Comparison of ENCODE assay signal across 9 cellular contexts in genomic region chr20:57211949-57212889, GRCh38. TPM values are rescaled to one million over a fixed set of nuclear protein-coding genes. Genes with fewer than 3 reads are reported as not detected.
DNase-seq lines count a peak whose midpoint lies in the region; ATAC-seq and TF ChIP-seq lines count a peak whose summit lies in the region.
"Had no signal": no experiment of that assay in that cellular context is flagged by ENCODE, and none has a peak within 500 bp of the region (broad histone marks: within the 10 kb centered on the region; RNA-seq: fewer than 3 reads in every experiment).

No MANE protein-coding gene starts in this region.

- DNase-seq in NCI-H226 (peak; percentile 94), NCI-H524 treated with DMSO at 0.1 percent for 48 hours (lab: John Stamatoyannopoulos, UW) (no peak)
- DNase-seq in stimulated activated naive CD8-positive, alpha-beta T cell treated with anti-CD3 and anti-CD28 coated beads, Interleukin-15, amount 100 ng/mL, for 72 hours, result no peak
- no peak for DNase-seq in activated T-cell treated with anti-CD3 and anti-CD28 coated beads, Interleukin-2, amount 50 U/mL, for 48 hours

- ATAC-seq in esophagus mucosa, result peak; percentile 93
- ATAC-seq in activated T-helper 17 cell treated with anti-CD3 and anti-CD28 coated beads, Interleukin-2, amount 50 U/mL, for 72 hours (replicated peaks), result no peak
- no peak for ATAC-seq in stimulated activated naive CD8-positive, alpha-beta T cell treated with anti-CD3 and anti-CD28 coated beads, Interleukin-15, amount 100 ng/mL, for 72 hours

- no peak for TF ChIP-seq CTCF in neural cell (IDR thresholded peaks at IDR 0.05; ENCODE audit: poor library complexity, severe bottlenecking)

- H3K9me2 ChIP-seq in neural cell (ENCODE audit: insufficient read depth, low read length), result no peaks in the 10 kb centered on the region

- H3K36me3 Mint-ChIP-seq in activated T-helper 17 cell treated with anti-CD3 and anti-CD28 coated beads, Interleukin-2, amount 50 U/mL, for 72 hours (ENCODE audit: low read depth), result no peaks in the 10 kb centered on the region

- H3K79me2 ChIP-seq in neural cell (replicated peaks; ENCODE audit: insufficient read depth, low read length), result no peaks in the 10 kb centered on the region

- no peaks in the 10 kb centered on the region for H3K4me1 Mint-ChIP-seq in activated T-helper 17 cell treated with anti-CD3 and anti-CD28 coated beads, Interleukin-2, amount 50 U/mL, for 72 hours
- no peaks in the 10 kb centered on the region for H3K4me1 Mint-ChIP-seq in stimulated activated naive CD8-positive, alpha-beta T cell treated with anti-CD3 and anti-CD28 coated beads, Interleukin-15, amount 100 ng/mL, for 72 hours

- TF ChIP-seq EP300 in neural cell (conservative IDR thresholded peaks at IDR 0.05; ENCODE audit: poor library complexity, severe bottlenecking), result no peak

- H3K4me1 ChIP-seq in BLaER1, result peaks cover 36% of the 10 kb centered on the region

- H3K36me3 ChIP-seq in BLaER1, result no peaks in the 10 kb centered on the region
- no peaks in the 10 kb centered on the region for H3K36me3 ChIP-seq in neural cell (ENCODE audit: insufficient read depth, low read length)

- H3K9me3 ChIP-seq in BLaER1, result peaks cover 4% of the 10 kb centered on the region
- H3K9me3 ChIP-seq in neural cell (ENCODE audit: low read length), result no peaks in the 10 kb centered on the region

- H3K4me3 Mint-ChIP-seq in activated T-helper 17 cell treated with anti-CD3 and anti-CD28 coated beads, Interleukin-2, amount 50 U/mL, for 72 hours, result no peak overlapping the region
- no peak overlapping the region for H3K4me3 Mint-ChIP-seq in stimulated activated naive CD8-positive, alpha-beta T cell treated with anti-CD3 and anti-CD28 coated beads, Interleukin-15, amount 100 ng/mL, for 72 hours

- H3K27me3 ChIP-seq in BLaER1 (peaks cover 20% of the 10 kb centered on the region; the same call in 1 of the 2 replicates), neural cell (ENCODE audit: insufficient read depth, low read depth, low read length) (no peaks in the 10 kb centered on the region)

- no peaks in the 10 kb centered on the region for H3K9me3 Mint-ChIP-seq in activated T-helper 17 cell treated with anti-CD3 and anti-CD28 coated beads, Interleukin-2, amount 50 U/mL, for 72 hours
- peaks cover under 1 to 3% of the 10 kb centered on the region in 2 donors for H3K9me3 Mint-ChIP-seq in stimulated activated naive CD8-positive, alpha-beta T cell treated with anti-CD3 and anti-CD28 coated beads, Interleukin-15, amount 100 ng/mL, for 72 hours

- H3K4me3 ChIP-seq in BLaER1 (no peak overlapping the region), neural cell (ENCODE audit: low read length) (no peak overlapping the region)

- no peak overlapping the region for H3K27ac ChIP-seq in BLaER1
- no peak overlapping the region for H3K27ac ChIP-seq in neural cell (ENCODE audit: low read length)

- no peaks in the 10 kb centered on the region for H4K20me1 ChIP-seq in BLaER1
- no peaks in the 10 kb centered on the region for H4K20me1 ChIP-seq in neural cell (ENCODE audit: insufficient read depth)

- H3K9ac ChIP-seq in BLaER1 (no peak overlapping the region), neural cell (ENCODE audit: low read length) (no peak overlapping the region)

- H3K27me3 Mint-ChIP-seq in activated T-helper 17 cell treated with anti-CD3 and anti-CD28 coated beads, Interleukin-2, amount 50 U/mL, for 72 hours, result peaks cover 14% of the 10 kb centered on the region
- H3K27me3 Mint-ChIP-seq in stimulated activated naive CD8-positive, alpha-beta T cell treated with anti-CD3 and anti-CD28 coated beads, Interleukin-15, amount 100 ng/mL, for 72 hours, result peaks cover 33% of the 10 kb centered on the region

- no peak for TF ChIP-seq RAD21 in neural cell (conservative IDR thresholded peaks at IDR 0.05)

- H3F3A ChIP-seq in neural cell (ENCODE audit: insufficient read depth, low read length, poor library complexity, severe bottlenecking), result no peaks in the 10 kb centered on the region

- H2AFZ ChIP-seq in neural cell (ENCODE audit: low read depth, low read length), result no peak overlapping the region

- peak overlapping the region; percentile 69 for H3K4me2 ChIP-seq in BLaER1
- no peak overlapping the region for H3K4me2 ChIP-seq in neural cell (ENCODE audit: low read length)

- no peak overlapping the region for H3K27ac Mint-ChIP-seq in activated T-helper 17 cell treated with anti-CD3 and anti-CD28 coated beads, Interleukin-2, amount 50 U/mL, for 72 hours
- H3K27ac Mint-ChIP-seq in stimulated activated naive CD8-positive, alpha-beta T cell treated with anti-CD3 and anti-CD28 coated beads, Interleukin-15, amount 100 ng/mL, for 72 hours, result no peak overlapping the region

TF ChIP-seq in neural cell, 6 proteins besides CTCF, POLR2A, EP300 and RAD21:
- TF ChIP-seq, protein P1, sequence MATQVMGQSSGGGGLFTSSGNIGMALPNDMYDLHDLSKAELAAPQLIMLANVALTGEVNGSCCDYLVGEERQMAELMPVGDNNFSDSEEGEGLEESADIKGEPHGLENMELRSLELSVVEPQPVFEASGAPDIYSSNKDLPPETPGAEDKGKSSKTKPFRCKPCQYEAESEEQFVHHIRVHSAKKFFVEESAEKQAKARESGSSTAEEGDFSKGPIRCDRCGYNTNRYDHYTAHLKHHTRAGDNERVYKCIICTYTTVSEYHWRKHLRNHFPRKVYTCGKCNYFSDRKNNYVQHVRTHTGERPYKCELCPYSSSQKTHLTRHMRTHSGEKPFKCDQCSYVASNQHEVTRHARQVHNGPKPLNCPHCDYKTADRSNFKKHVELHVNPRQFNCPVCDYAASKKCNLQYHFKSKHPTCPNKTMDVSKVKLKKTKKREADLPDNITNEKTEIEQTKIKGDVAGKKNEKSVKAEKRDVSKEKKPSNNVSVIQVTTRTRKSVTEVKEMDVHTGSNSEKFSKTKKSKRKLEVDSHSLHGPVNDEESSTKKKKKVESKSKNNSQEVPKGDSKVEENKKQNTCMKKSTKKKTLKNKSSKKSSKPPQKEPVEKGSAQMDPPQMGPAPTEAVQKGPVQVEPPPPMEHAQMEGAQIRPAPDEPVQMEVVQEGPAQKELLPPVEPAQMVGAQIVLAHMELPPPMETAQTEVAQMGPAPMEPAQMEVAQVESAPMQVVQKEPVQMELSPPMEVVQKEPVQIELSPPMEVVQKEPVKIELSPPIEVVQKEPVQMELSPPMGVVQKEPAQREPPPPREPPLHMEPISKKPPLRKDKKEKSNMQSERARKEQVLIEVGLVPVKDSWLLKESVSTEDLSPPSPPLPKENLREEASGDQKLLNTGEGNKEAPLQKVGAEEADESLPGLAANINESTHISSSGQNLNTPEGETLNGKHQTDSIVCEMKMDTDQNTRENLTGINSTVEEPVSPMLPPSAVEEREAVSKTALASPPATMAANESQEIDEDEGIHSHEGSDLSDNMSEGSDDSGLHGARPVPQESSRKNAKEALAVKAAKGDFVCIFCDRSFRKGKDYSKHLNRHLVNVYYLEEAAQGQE (IDR thresholded peaks at IDR 0.05; ENCODE audit: borderline replicate concordance), result peak; percentile 29
- TF ChIP-seq SMC3 (conservative IDR thresholded peaks at IDR 0.05; ENCODE audit: poor library complexity), result no peak

RNA-seq across cellular contexts. Expression of gene BMP7, which starts 54.2 kb away (rescaled TPM):
- 34.2 TPM for total RNA-seq in esophagus mucosa
- polyA plus RNA-seq in neural cell, result 3.2 and 3.6 TPM in 2 replicates
- 3.7 and 4.5 TPM in 2 replicates for polyA minus RNA-seq in neural cell
- total RNA-seq in activated T-helper 17 cell treated with anti-CD3 and anti-CD28 coated beads, Interleukin-2, amount 50 U/mL, for 72 hours, result not detected
- total RNA-seq: dermis microvascular lymphatic vessel endothelial cell had no signal

Comparison
In these comparisons a context has a peak if more than half of its experiments do, and no peak if none do; other contexts are left out.
1. RNA of gene BMP7, which starts 54.2 kb away (total RNA-seq): 34.2 TPM in esophagus mucosa (single experiment); not detected in activated T-helper 17 cell treated with anti-CD3 and anti-CD28 coated beads, Interleukin-2, amount 50 U/mL, for 72 hours; every median in the first group is over 10 times any median in the second.